Comparison of ENCODE assay signal across 7 cellular contexts in the genomic region with DNA sequence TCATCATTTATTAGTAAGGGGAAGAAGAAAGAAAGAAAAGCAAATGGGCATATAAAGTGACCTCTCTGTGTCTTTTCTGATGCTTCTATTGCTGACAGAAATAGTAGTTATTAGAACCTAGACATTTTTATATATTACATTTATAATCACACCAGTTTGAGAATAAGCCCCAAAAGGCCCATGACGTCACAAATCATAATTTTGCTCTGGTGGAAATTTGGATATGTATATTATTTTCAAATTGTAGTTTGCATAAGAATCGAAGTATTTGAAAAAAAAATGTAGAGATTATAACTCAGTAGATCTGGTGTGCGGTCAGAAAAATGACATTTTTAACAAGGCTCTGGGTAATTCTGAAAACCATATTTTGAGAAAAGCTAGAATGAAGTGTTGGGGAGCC.
"Had no signal": no experiment of that assay in that cellular context is flagged by ENCODE, and none has a peak within 500 bp of the region (broad histone marks: within the 10 kb centered on the region; RNA-seq: fewer than 3 reads in every experiment).

No MANE protein-coding gene starts in this region.

- ATAC-seq: K562 had no signal

- H3K4me2 ChIP-seq: KMS-11 had no signal

- H3K4me3 ChIP-seq: K562 had no signal

- H3K9ac ChIP-seq: KMS-11 had no signal

- FAIRE-seq: HTR-8/SVneo, K562 had no signal

- H3K27ac ChIP-seq: HL-60, KMS-11 had no signal

- DNase-seq: IMR-90, KBM-7, KG1 had no signal
